21 cellular contexts compared by ENCODE assay signal in genomic region chr15:82113116-82113715, GRCh38.
DNase-seq lines count a peak whose midpoint lies in the region; ATAC-seq, FAIRE-seq and TF ChIP-seq lines count a peak whose summit lies in the region.
"Had no signal": no experiment of that assay in that cellular context is flagged by ENCODE, and none has a peak within 500 bp of the region (broad histone marks: within the 10 kb centered on the region; RNA-seq: fewer than 3 reads in every experiment).

No MANE protein-coding gene starts in this region.

- BruUV-seq in Panc1 (replicated peaks; lab: Mats Ljungman, UMichigan): no TSS peak
- BruUV-seq in endothelial cell of umbilical vein (replicated peaks; lab: Mats Ljungman, UMichigan): no TSS peak

- in situ Hi-C loops in Panc1 (cut with HindIII; ENCODE audit: low pct_unique_long_range_greater_than_20kb, low sequenced_read_pairs): no loop called here
- in situ Hi-C loops in brain microvascular endothelial cell (cut with HindIII; ENCODE audit: low pct_ligation_motif_present, low sequenced_read_pairs): no loop called here

- no peak overlapping the region for H3K9ac ChIP-seq in endothelial cell of umbilical vein (replicated peaks; ENCODE audit: extremely low read depth, insufficient read depth, low read length)
- H3K9ac ChIP-seq: GM23248, KMS-11 had no signal

- H4K20me1 ChIP-seq in endothelial cell of umbilical vein (replicated peaks; ENCODE audit: control insufficient read depth, extremely low read depth, insufficient read depth, low read length) (no peaks in the 10 kb centered on the region), hepatocyte (ENCODE audit: insufficient read depth, poor library complexity, severe bottlenecking) (no peaks in the 10 kb centered on the region)

- H3K79me2 ChIP-seq in endothelial cell of umbilical vein (ENCODE audit: control insufficient read depth, insufficient read depth, low read length) (no peaks in the 10 kb centered on the region), hepatocyte (no peaks in the 10 kb centered on the region)

- H3K36me3 ChIP-seq in Panc1 (ENCODE audit: control insufficient read depth, insufficient read depth, low read length) (no peaks in the 10 kb centered on the region), endothelial cell of umbilical vein (ENCODE audit: control insufficient read depth in 2 of 2, extremely low read depth in 1 of 2, insufficient read depth in 2 of 2, low read length in 2 of 2) (no peaks in the 10 kb centered on the region), brain microvascular endothelial cell (replicated peaks) (no peaks in the 10 kb centered on the region), hepatocyte (replicated peaks; ENCODE audit: insufficient read depth, low read depth) (no peaks in the 10 kb centered on the region)

- H3K9me2 ChIP-seq in hepatocyte (replicated peaks; ENCODE audit: insufficient read depth): no peaks in the 10 kb centered on the region

- TF ChIP-seq CTCF in Panc1 (IDR thresholded peaks at IDR 0.05): no peak
- no peak for TF ChIP-seq CTCF in endothelial cell of umbilical vein (IDR thresholded peaks at IDR 0.05; ENCODE audit: extremely low read depth in 1 of 2, insufficient read depth in 1 of 2, low read depth in 1 of 2, low read length in 2 of 2)
- no peak for TF ChIP-seq CTCF in brain microvascular endothelial cell (IDR thresholded peaks at IDR 0.05; ENCODE audit: low read depth, low read length, missing control alignments)
- no peak for TF ChIP-seq CTCF in hepatocyte (IDR thresholded peaks at IDR 0.05; ENCODE audit: poor library complexity)

- H3K27me3 ChIP-seq in Panc1 (ENCODE audit: control insufficient read depth, insufficient read depth, low read length) (no peaks in the 10 kb centered on the region), endothelial cell of umbilical vein (ENCODE audit: control insufficient read depth in 2 of 2, insufficient read depth in 2 of 2, low read length in 2 of 2) (no peaks in the 10 kb centered on the region), brain microvascular endothelial cell (replicated peaks) (no peaks in the 10 kb centered on the region), hepatocyte (no peaks in the 10 kb centered on the region)

- dilution Hi-C loops in endothelial cell of umbilical vein (cut with MboI; ENCODE audit: extremely low pct_ligation_motif_present, low sequenced_read_pairs): no loop called here

- H3K9me1 ChIP-seq in endothelial cell of umbilical vein (replicated peaks; ENCODE audit: control insufficient read depth, extremely low read depth, insufficient read depth, low read length): no peaks in the 10 kb centered on the region

- DNase-seq in COLO829 (ENCODE audit: low spot score) (peak; percentile 42), Panc1 (ENCODE audit: low read depth, low spot score) (no peak), endothelial cell of umbilical vein (ENCODE audit: low read depth, low spot score) (peak; percentile 51), myocyte (ENCODE audit: low read depth) (peak; percentile 67), brain microvascular endothelial cell (no peak), NCI-H82 (lab: John Stamatoyannopoulos, UW) (no peak), hepatocyte (ENCODE audit: low spot score) (no peak), T-cell (no peak)
- DNase-seq: 8988T; CD8-positive, alpha-beta T cell; DMS79; GM23248; NCI-H1048; NCI-H1436 treated with DMSO at 0.1 percent for 48 hours; NCI-H2029 treated with DMSO at 0.1 percent for 48 hours; NCI-H524; Right ventricle myocardium superior had no signal

- peak; percentile 16; the same call in 1 of the 2 replicates for ATAC-seq in Panc1
- ATAC-seq in T-cell (replicated peaks in 1 of 4): no peak
- ATAC-seq: CD8-positive, alpha-beta T cell; GM12878; HCT116 had no signal

- peaks cover 5% of the 10 kb centered on the region for H3K36me3 Mint-ChIP-seq in T-cell

- WGBS in hepatocyte (ENCODE audit: low lambda C conversion rate, missing lambda C conversion rate): 71% methylated on average over 1 of the region's 1 CpG

- intact Hi-C loops in Panc1 (cut with micrococcal nuclease; ENCODE audit: unreplicated experiment) (no loop called here), endothelial cell of umbilical vein (cut with micrococcal nuclease) (no loop called here)

- H3K27ac Mint-ChIP-seq in T-cell: no peak overlapping the region
- H3K27ac Mint-ChIP-seq: CD8-positive, alpha-beta T cell had no signal

- CTCF ChIA-PET in Panc1 (lab: Charles Lee): no interaction called here
- CTCF ChIA-PET in endothelial cell of umbilical vein (lab: Charles Lee): interaction anchor here (1.0 to 1.9 kb wide), 2 partner anchors 9 to 85 kb away, joined by 3 to 8 read pairs; no protein-coding TSS in a partner anchor
- CTCF ChIA-PET in T-cell (lab: Charles Lee): interaction anchor here in 1 of 2 donors (0.8 kb wide), 1 partner anchor 14 kb away, joined by 4 read pairs; no protein-coding TSS in a partner anchor

- peaks cover 0 to 2% (median 0%) of the 10 kb centered on the region in 3 donors for H3K4me1 Mint-ChIP-seq in T-cell

- H3K4me2 ChIP-seq in endothelial cell of umbilical vein (ENCODE audit: insufficient read depth, low read length) (no peak overlapping the region), hepatocyte (no peak overlapping the region)
- H3K4me2 ChIP-seq: KMS-11 had no signal

- H2AFZ ChIP-seq in endothelial cell of umbilical vein (ENCODE audit: low read depth, low read length) (no peak overlapping the region), hepatocyte (no peak overlapping the region)
- H2AFZ ChIP-seq: GM23248 had no signal

- FAIRE-seq in endothelial cell of umbilical vein (lab: Jason Lieb, UNC): no peak
- FAIRE-seq: D721Med, GM12878 had no signal

- H3K27ac ChIP-seq in Panc1 (ENCODE audit: low read length): no peak overlapping the region
- H3K27ac ChIP-seq in endothelial cell of umbilical vein (ENCODE audit: insufficient read depth, low read depth, low read length): no peak overlapping the region
- no peak overlapping the region for H3K27ac ChIP-seq in brain microvascular endothelial cell
- H3K27ac ChIP-seq in hepatocyte: no peak overlapping the region
- H3K27ac ChIP-seq: GM23248, KMS-11 had no signal

- no peak for TF ChIP-seq POLR2A in endothelial cell of umbilical vein (IDR thresholded peaks at IDR 0.05; ENCODE audit: low read depth, low read length)

- no peak overlapping the region for H3K4me3 ChIP-seq in Panc1 (ENCODE audit: low read depth in 2 of 2, low read length in 2 of 2)
- H3K4me3 ChIP-seq in endothelial cell of umbilical vein (replicated peaks in 1 of 3; ENCODE audit: insufficient read depth in 1 of 3, low read depth in 1 of 3, low read length in 3 of 3): no peak overlapping the region
- H3K4me3 ChIP-seq in brain microvascular endothelial cell (ENCODE audit: low read depth, low read length): no peak overlapping the region
- no peak overlapping the region for H3K4me3 ChIP-seq in hepatocyte
- H3K4me3 ChIP-seq: GM12878, GM23248 had no signal

- H3K4me1 ChIP-seq in Panc1 (ENCODE audit: control insufficient read depth, insufficient read depth, low read length) (no peaks in the 10 kb centered on the region), endothelial cell of umbilical vein (ENCODE audit: control insufficient read depth, extremely low read depth, insufficient read depth, low read length) (no peaks in the 10 kb centered on the region), hepatocyte (ENCODE audit: insufficient read depth) (no peaks in the 10 kb centered on the region)

- POLR2A ChIA-PET in Panc1 (lab: Charles Lee): no interaction called here
- POLR2A ChIA-PET in endothelial cell of umbilical vein (lab: Charles Lee): interaction anchor here (1.2 kb wide), 1 partner anchor 67 kb away, joined by 5 read pairs; the partner anchor contains the start of gene MEX3B
- POLR2A ChIA-PET in T-cell (lab: Charles Lee): no interaction called here

- H3K27me3 Mint-ChIP-seq in T-cell: no peaks in the 10 kb centered on the region

- H3K4me3 Mint-ChIP-seq in T-cell: no peak overlapping the region
- H3K4me3 Mint-ChIP-seq: CD8-positive, alpha-beta T cell had no signal

- H3K9me3 ChIP-seq in Panc1 (ENCODE audit: control insufficient read depth, insufficient read depth, low read depth, low read length): no peaks in the 10 kb centered on the region
- no peaks in the 10 kb centered on the region for H3K9me3 ChIP-seq in endothelial cell of umbilical vein (replicated peaks; ENCODE audit: control insufficient read depth, insufficient read depth, low read length)
- H3K9me3 ChIP-seq in hepatocyte (ENCODE audit: low read depth): no peaks in the 10 kb centered on the region

- no peaks in the 10 kb centered on the region for H3K9me3 Mint-ChIP-seq in T-cell
- H3K9me3 Mint-ChIP-seq: CD8-positive, alpha-beta T cell had no signal

TF ChIP-seq in endothelial cell of umbilical vein, 7 proteins besides CTCF, POLR2A, EP300 and RAD21:
- TF ChIP-seq MYC (IDR thresholded peaks at IDR 0.05; ENCODE audit: low read depth, low read length): no peak
- TF ChIP-seq FOS (IDR thresholded peaks at IDR 0.05; ENCODE audit: borderline replicate concordance, insufficient read depth, low read length): peak; percentile 27

Comparison
In these comparisons a context has a peak if more than half of its experiments do, and no peak if none do; other contexts are left out.
1. DNase-seq: peak in COLO829 (single experiment), endothelial cell of umbilical vein (single experiment) and myocyte (single experiment); none in Panc1 (single experiment), brain microvascular endothelial cell (single experiment), NCI-H82 (single experiment), hepatocyte (single experiment) and T-cell (0 of 34).